Comparison of ENCODE assay signal across 12 cellular contexts in genomic region chr12:20404576-20405346, GRCh38. TPM values are rescaled to one million over a fixed set of nuclear protein-coding genes. Genes with fewer than 3 reads are reported as not detected.
A peak's percentile ranks its signal among the peaks of the same experiment; 100 is the strongest.
DNase-seq lines count a peak whose midpoint lies in the region; ATAC-seq lines count a peak whose summit lies in the region.
"Had no signal": no experiment of that assay in that cellular context is flagged by ENCODE, and none has a peak within 500 bp of the region (broad histone marks: within the 10 kb centered on the region; RNA-seq: fewer than 3 reads in every experiment).

No MANE protein-coding gene starts in this region.

- peaks cover 30% of the 10 kb centered on the region for H3K4me1 Mint-ChIP-seq in dendritic cell treated with granulocyte-macrophage colony-stimulating factor and Interleukin-4, amounts not matched to agents 40 ng/mL and 50 ng/mL, for 4 days (ENCODE audit: low read depth)
- peaks cover 0 to 3% (median 0%) of the 10 kb centered on the region in 7 donors for H3K4me1 Mint-ChIP-seq in naive thymus-derived CD4-positive, alpha-beta T cell
- H3K4me1 Mint-ChIP-seq in activated CD8-positive, alpha-beta memory T cell treated with anti-CD3 and anti-CD28 coated beads, Interleukin-2, amount 10 ng/mL, durations not matched to agents 7 days and 5 days = no peaks in the 10 kb centered on the region
- H3K4me1 Mint-ChIP-seq: stimulated activated effector memory CD8-positive, alpha-beta T cell treated with anti-CD3 and anti-CD28 coated beads, Interleukin-12 subunit alpha, Interleukin-12 subunit beta, amount 100 ng/mL, for 72 hours had no signal

- ATAC-seq in naive thymus-derived CD4-positive, alpha-beta T cell = peak; percentile 66
- no peak for ATAC-seq in activated CD8-positive, alpha-beta memory T cell treated with anti-CD3 and anti-CD28 coated beads, Interleukin-2, amount 10 ng/mL, durations not matched to agents 7 days and 5 days
- ATAC-seq: stimulated activated effector memory CD8-positive, alpha-beta T cell treated with anti-CD3 and anti-CD28 coated beads, Interleukin-12 subunit alpha, Interleukin-12 subunit beta, amount 100 ng/mL, for 72 hours had no signal

- no peak overlapping the region for H3K4me3 ChIP-seq in naive thymus-derived CD4-positive, alpha-beta T cell (ENCODE audit: low read length)

- no peaks in the 10 kb centered on the region for H3K27me3 ChIP-seq in naive thymus-derived CD4-positive, alpha-beta T cell (ENCODE audit: control insufficient read depth in 2 of 2, insufficient read depth in 2 of 2, low read length in 2 of 2)

- POLR2A ChIA-PET in naive thymus-derived CD4-positive, alpha-beta T cell (lab: Charles Lee) = no interaction called here

- H3K9me3 ChIP-seq in naive thymus-derived CD4-positive, alpha-beta T cell (ENCODE audit: control insufficient read depth in 2 of 3, low read length in 3 of 3) = no peaks in the 10 kb centered on the region

- H3K27me3 Mint-ChIP-seq in dendritic cell treated with granulocyte-macrophage colony-stimulating factor and Interleukin-4, amounts not matched to agents 40 ng/mL and 50 ng/mL, for 4 days = peaks cover 6% of the 10 kb centered on the region
- peaks cover 0 to 5% (median 0%) of the 10 kb centered on the region in 5 donors for H3K27me3 Mint-ChIP-seq in naive thymus-derived CD4-positive, alpha-beta T cell
- H3K27me3 Mint-ChIP-seq in activated CD8-positive, alpha-beta memory T cell treated with anti-CD3 and anti-CD28 coated beads, Interleukin-2, amount 10 ng/mL, durations not matched to agents 7 days and 5 days = no peaks in the 10 kb centered on the region

- peak overlapping the region; percentile 71 for H3K27ac Mint-ChIP-seq in dendritic cell treated with granulocyte-macrophage colony-stimulating factor and Interleukin-4, amounts not matched to agents 40 ng/mL and 50 ng/mL, for 4 days
- no peak overlapping the region for H3K27ac Mint-ChIP-seq in naive thymus-derived CD4-positive, alpha-beta T cell
- H3K27ac Mint-ChIP-seq in activated CD8-positive, alpha-beta memory T cell treated with anti-CD3 and anti-CD28 coated beads, Interleukin-2, amount 10 ng/mL, durations not matched to agents 7 days and 5 days = no peak overlapping the region
- H3K27ac Mint-ChIP-seq: activated T-helper 1 cell treated with anti-CD3 and anti-CD28 coated beads, Interleukin-12 subunit alpha, Interleukin-12 subunit beta, Interleukin-2, Interleukin-4 antibody, amounts not matched to agents 30 ng/mL and 10 ng/mL and 1 ng/mL, durations not matched to agents 14 hours and 24 hours and 36 hours; stimulated activated effector memory CD8-positive, alpha-beta T cell treated with anti-CD3 and anti-CD28 coated beads, Interleukin-12 subunit alpha, Interleukin-12 subunit beta, amount 100 ng/mL, for 72 hours; T-helper 1 cell treated with Interleukin-12 subunit alpha and Interleukin-12 subunit beta and Interleukin-4 antibody, amounts not matched to agents 30 μg/mL and 1 μg/mL, for 36 hours had no signal

- H3K4me1 ChIP-seq in naive thymus-derived CD4-positive, alpha-beta T cell (ENCODE audit: control insufficient read depth in 2 of 2, insufficient read depth in 2 of 2, low read length in 2 of 2) = no peaks in the 10 kb centered on the region

- H3K36me3 Mint-ChIP-seq in dendritic cell treated with granulocyte-macrophage colony-stimulating factor and Interleukin-4, amounts not matched to agents 40 ng/mL and 50 ng/mL, for 4 days (ENCODE audit: low read depth) = no peaks in the 10 kb centered on the region
- H3K36me3 Mint-ChIP-seq in naive thymus-derived CD4-positive, alpha-beta T cell = no peaks in the 10 kb centered on the region
- H3K36me3 Mint-ChIP-seq in activated CD8-positive, alpha-beta memory T cell treated with anti-CD3 and anti-CD28 coated beads, Interleukin-2, amount 10 ng/mL, durations not matched to agents 7 days and 5 days = no peaks in the 10 kb centered on the region
- H3K36me3 Mint-ChIP-seq: stimulated activated effector memory CD8-positive, alpha-beta T cell treated with anti-CD3 and anti-CD28 coated beads, Interleukin-12 subunit alpha, Interleukin-12 subunit beta, amount 100 ng/mL, for 72 hours had no signal

- DNase-seq in ELR (ENCODE audit: low read depth) (peak; percentile 19), NCI-H69 (lab: John Stamatoyannopoulos, UW) (peak; percentile 60), NCI-H226 (no peak)
- DNase-seq in naive thymus-derived CD4-positive, alpha-beta T cell = no peak
- no peak for DNase-seq in central memory CD4-positive, alpha-beta T cell
- no peak for DNase-seq in activated CD8-positive, alpha-beta memory T cell treated with anti-CD3 and anti-CD28 coated beads, Interleukin-2, amount 10 ng/mL, durations not matched to agents 7 days and 5 days
- no peak for DNase-seq in activated effector memory CD4-positive, alpha-beta T cell treated with anti-CD3 and anti-CD28 coated beads, Interleukin-2, amount 50 U/mL, for 16 hours
- DNase-seq: DMS 273 treated with DMSO at 0.1 percent for 48 hours had no signal

- CTCF ChIA-PET in naive thymus-derived CD4-positive, alpha-beta T cell (lab: Charles Lee) = no interaction called here
- CTCF ChIA-PET in activated CD8-positive, alpha-beta memory T cell treated with anti-CD3 and anti-CD28 coated beads, Interleukin-2, amount 10 ng/mL, durations not matched to agents 7 days and 5 days (lab: Charles Lee) = no interaction called here

- H3K36me3 ChIP-seq in naive thymus-derived CD4-positive, alpha-beta T cell (ENCODE audit: control insufficient read depth in 2 of 3, insufficient read depth in 3 of 3, low read length in 3 of 3) = no peaks in the 10 kb centered on the region

- no peaks in the 10 kb centered on the region for H3K9me3 Mint-ChIP-seq in dendritic cell treated with granulocyte-macrophage colony-stimulating factor and Interleukin-4, amounts not matched to agents 40 ng/mL and 50 ng/mL, for 4 days
- peaks cover 0 to 11% (median 0%) of the 10 kb centered on the region in 11 donors for H3K9me3 Mint-ChIP-seq in naive thymus-derived CD4-positive, alpha-beta T cell
- no peaks in the 10 kb centered on the region for H3K9me3 Mint-ChIP-seq in activated CD8-positive, alpha-beta memory T cell treated with anti-CD3 and anti-CD28 coated beads, Interleukin-2, amount 10 ng/mL, durations not matched to agents 7 days and 5 days (ENCODE audit: low read depth)
- H3K9me3 Mint-ChIP-seq: activated T-helper 1 cell treated with anti-CD3 and anti-CD28 coated beads, Interleukin-12 subunit alpha, Interleukin-12 subunit beta, Interleukin-2, Interleukin-4 antibody, amounts not matched to agents 30 ng/mL and 10 ng/mL and 1 ng/mL, durations not matched to agents 14 hours and 24 hours and 36 hours; stimulated activated effector memory CD8-positive, alpha-beta T cell treated with anti-CD3 and anti-CD28 coated beads, Interleukin-12 subunit alpha, Interleukin-12 subunit beta, amount 100 ng/mL, for 72 hours; T-helper 1 cell treated with Interleukin-12 subunit alpha and Interleukin-12 subunit beta and Interleukin-4 antibody, amounts not matched to agents 30 μg/mL and 1 μg/mL, for 36 hours had no signal

- peak overlapping the region; percentile 35 for H3K4me3 Mint-ChIP-seq in dendritic cell treated with granulocyte-macrophage colony-stimulating factor and Interleukin-4, amounts not matched to agents 40 ng/mL and 50 ng/mL, for 4 days
- H3K4me3 Mint-ChIP-seq in naive thymus-derived CD4-positive, alpha-beta T cell = no peak overlapping the region
- no peak overlapping the region for H3K4me3 Mint-ChIP-seq in activated CD8-positive, alpha-beta memory T cell treated with anti-CD3 and anti-CD28 coated beads, Interleukin-2, amount 10 ng/mL, durations not matched to agents 7 days and 5 days
- H3K4me3 Mint-ChIP-seq: activated T-helper 1 cell treated with anti-CD3 and anti-CD28 coated beads, Interleukin-12 subunit alpha, Interleukin-12 subunit beta, Interleukin-2, Interleukin-4 antibody, amounts not matched to agents 30 ng/mL and 10 ng/mL and 1 ng/mL, durations not matched to agents 14 hours and 24 hours and 36 hours; stimulated activated effector memory CD8-positive, alpha-beta T cell treated with anti-CD3 and anti-CD28 coated beads, Interleukin-12 subunit alpha, Interleukin-12 subunit beta, amount 100 ng/mL, for 72 hours; T-helper 1 cell treated with Interleukin-12 subunit alpha and Interleukin-12 subunit beta and Interleukin-4 antibody, amounts not matched to agents 30 μg/mL and 1 μg/mL, for 36 hours had no signal

- intact Hi-C loops in dendritic cell treated with granulocyte-macrophage colony-stimulating factor and Interleukin-4, amounts not matched to agents 40 ng/mL and 50 ng/mL, for 4 days (cut with micrococcal nuclease) = no loop called here
- intact Hi-C loops in naive thymus-derived CD4-positive, alpha-beta T cell (cut with micrococcal nuclease) = no loop called here

- no peak overlapping the region for H3K27ac ChIP-seq in naive thymus-derived CD4-positive, alpha-beta T cell (ENCODE audit: low read depth, low read length)

RNA-seq across cellular contexts. Expression of gene PDE3A, which starts 36.4 kb away (rescaled TPM):
- under 1 TPM in 1 of 5 experiments, not detected in 4; 0.42 TPM for total RNA-seq in naive thymus-derived CD4-positive, alpha-beta T cell
- not detected for polyA plus RNA-seq in naive thymus-derived CD4-positive, alpha-beta T cell
- not detected for total RNA-seq in activated CD8-positive, alpha-beta memory T cell treated with anti-CD3 and anti-CD28 coated beads, Interleukin-2, amount 10 ng/mL, durations not matched to agents 7 days and 5 days
- total RNA-seq: activated T-helper 1 cell treated with anti-CD3 and anti-CD28 coated beads, Interleukin-12 subunit alpha, Interleukin-12 subunit beta, Interleukin-2, Interleukin-4 antibody, amounts not matched to agents 30 ng/mL and 10 ng/mL and 1 ng/mL, durations not matched to agents 14 hours and 24 hours and 36 hours had no signal

Comparison
In these comparisons a context has a peak if more than half of its experiments do, and no peak if none do; other contexts are left out.
1. DNase-seq: peak in ELR (single experiment) and NCI-H69 (single experiment); none in naive thymus-derived CD4-positive, alpha-beta T cell (0 of 9), central memory CD4-positive, alpha-beta T cell (single experiment), activated CD8-positive, alpha-beta memory T cell treated with anti-CD3 and anti-CD28 coated beads, Interleukin-2, amount 10 ng/mL, durations not matched to agents 7 days and 5 days (single experiment), activated effector memory CD4-positive, alpha-beta T cell treated with anti-CD3 and anti-CD28 coated beads, Interleukin-2, amount 50 U/mL, for 16 hours (single experiment) and NCI-H226 (single experiment).